8 cellular contexts compared by ENCODE assay signal in genomic region chr4:2796261-2797187, GRCh38. TPM values are rescaled to one million over a fixed set of nuclear protein-coding genes. Genes with fewer than 3 reads are reported as not detected.
DNase-seq lines count a peak whose midpoint lies in the region; ATAC-seq, FAIRE-seq and TF ChIP-seq lines count a peak whose summit lies in the region.

No MANE protein-coding gene starts in this region.

- WGBS in endodermal cell (ENCODE audit: insufficient coverage in 1 of 2, insufficient read length in 1 of 2), 2 experiments = 88 to 91% methylated on average over 14 to 25 of the region's 25 CpGs

- H3K9me3 Mint-ChIP-seq in endodermal cell = no peaks in the 10 kb centered on the region
- H3K9me3 Mint-ChIP-seq in stimulated activated naive CD8-positive, alpha-beta T cell treated with anti-CD3 and anti-CD28 coated beads, Interleukin-15, amount 100 ng/mL, for 72 hours = no peaks in the 10 kb centered on the region

- peaks cover 45% of the 10 kb centered on the region for H3K79me2 ChIP-seq in endothelial cell of umbilical vein (ENCODE audit: control insufficient read depth, insufficient read depth, low read length)

- CTCF ChIA-PET in endothelial cell of umbilical vein (lab: Charles Lee) = interaction anchor here (0.8 to 1.5 kb wide), 4 partner anchors 16 to 71 kb away, joined by 3 to 7 read pairs (median 4); no protein-coding TSS in a partner anchor

- BruUV-seq in endothelial cell of umbilical vein (replicated peaks; lab: Mats Ljungman, UMichigan) = no TSS peak

- dilution Hi-C loops in endothelial cell of umbilical vein (cut with MboI; ENCODE audit: extremely low pct_ligation_motif_present, low sequenced_read_pairs) = no loop called here

- H3K4me3 Mint-ChIP-seq in endodermal cell = no peak overlapping the region
- H3K4me3 Mint-ChIP-seq in stimulated activated naive CD8-positive, alpha-beta T cell treated with anti-CD3 and anti-CD28 coated beads, Interleukin-15, amount 100 ng/mL, for 72 hours = no peak overlapping the region

- H3K4me1 ChIP-seq in BE2C = peaks cover 60% of the 10 kb centered on the region
- H3K4me1 ChIP-seq in endothelial cell of umbilical vein (ENCODE audit: control insufficient read depth, extremely low read depth, insufficient read depth, low read length) = peaks cover 75% of the 10 kb centered on the region
- peaks cover 79 to 82% of the 10 kb centered on the region in 2 experiments for H3K4me1 ChIP-seq in neutrophil (ENCODE audit: control insufficient read depth in 1 of 2, insufficient read depth in 1 of 2, low read depth in 1 of 2, low read length in 1 of 2)
- no peaks in the 10 kb centered on the region for H3K4me1 ChIP-seq in endodermal cell (ENCODE audit: control insufficient read depth, insufficient read depth, low read length)

- no peak for ATAC-seq in stimulated activated naive CD8-positive, alpha-beta T cell treated with anti-CD3 and anti-CD28 coated beads, Interleukin-15, amount 100 ng/mL, for 72 hours

- H4K20me1 ChIP-seq in endothelial cell of umbilical vein (replicated peaks; ENCODE audit: control insufficient read depth, extremely low read depth, insufficient read depth, low read length) = no peaks in the 10 kb centered on the region

- no peaks in the 10 kb centered on the region for H3K36me3 ChIP-seq in BE2C
- no peaks in the 10 kb centered on the region for H3K36me3 ChIP-seq in endothelial cell of umbilical vein (ENCODE audit: control insufficient read depth in 2 of 2, extremely low read depth in 1 of 2, insufficient read depth in 2 of 2, low read length in 2 of 2)
- H3K36me3 ChIP-seq in neutrophil = peaks cover 18% of the 10 kb centered on the region
- H3K36me3 ChIP-seq in endodermal cell (ENCODE audit: control insufficient read depth, insufficient read depth, low read length) = no peaks in the 10 kb centered on the region

- no peaks in the 10 kb centered on the region for H3K9me1 ChIP-seq in endothelial cell of umbilical vein (replicated peaks; ENCODE audit: control insufficient read depth, extremely low read depth, insufficient read depth, low read length)

- intact Hi-C loops in endothelial cell of umbilical vein (cut with micrococcal nuclease) = no loop called here

- peak; percentile 63 for FAIRE-seq in endothelial cell of umbilical vein (lab: Jason Lieb, UNC)

- peaks cover 27% of the 10 kb centered on the region for H3K27me3 Mint-ChIP-seq in endodermal cell (ENCODE audit: insufficient read depth)
- no peaks in the 10 kb centered on the region for H3K27me3 Mint-ChIP-seq in stimulated activated naive CD8-positive, alpha-beta T cell treated with anti-CD3 and anti-CD28 coated beads, Interleukin-15, amount 100 ng/mL, for 72 hours

- H3K27ac ChIP-seq in endothelial cell of umbilical vein (ENCODE audit: insufficient read depth, low read depth, low read length) (peak overlapping the region; percentile 26), neutrophil (peak overlapping the region; percentile 98), endodermal cell (ENCODE audit: low read depth, low read length) (no peak overlapping the region)

- no peaks in the 10 kb centered on the region for H3K36me3 Mint-ChIP-seq in endodermal cell (ENCODE audit: low read depth)

- no peak for TF ChIP-seq POLR2A in endothelial cell of umbilical vein (IDR thresholded peaks at IDR 0.05; ENCODE audit: low read depth, low read length)

- TF ChIP-seq CTCF in BE2C (IDR thresholded peaks at IDR 0.05; ENCODE audit: low read depth, low read length) (no peak), endothelial cell of umbilical vein (IDR thresholded peaks at IDR 0.05; ENCODE audit: extremely low read depth in 1 of 2, insufficient read depth in 1 of 2, low read depth in 1 of 2, low read length in 2 of 2) (no peak), neutrophil (IDR thresholded peaks at IDR 0.05) (no peak), endodermal cell (conservative IDR thresholded peaks at IDR 0.05) (no peak)

- H3K4me2 ChIP-seq in endothelial cell of umbilical vein (ENCODE audit: insufficient read depth, low read length) = no peak overlapping the region

- peak; percentile 58 for DNase-seq in BE2C
- DNase-seq in NCI-H1092 (lab: John Stamatoyannopoulos, UW) = peak; percentile 30
- DNase-seq in endothelial cell of umbilical vein (ENCODE audit: low read depth, low spot score) = peak; percentile 69
- no peak for DNase-seq in endodermal cell
- DNase-seq in stimulated activated naive CD4-positive, alpha-beta T cell (lab: John Stamatoyannopoulos, UW) = no peak
- no peak for DNase-seq in stimulated activated naive CD8-positive, alpha-beta T cell treated with anti-CD3 and anti-CD28 coated beads, Interleukin-15, amount 100 ng/mL, for 72 hours
- no peak for DNase-seq in NCI-H2107 treated with DMSO at 0.1 percent for 48 hours (lab: John Stamatoyannopoulos, UW; ENCODE audit: unreplicated experiment)

- H3K4me1 Mint-ChIP-seq in endodermal cell = peaks cover 8% of the 10 kb centered on the region
- peaks cover 88% of the 10 kb centered on the region for H3K4me1 Mint-ChIP-seq in stimulated activated naive CD8-positive, alpha-beta T cell treated with anti-CD3 and anti-CD28 coated beads, Interleukin-15, amount 100 ng/mL, for 72 hours

- H3K27me3 ChIP-seq in BE2C (no peaks in the 10 kb centered on the region), endothelial cell of umbilical vein (ENCODE audit: control insufficient read depth in 2 of 2, insufficient read depth in 2 of 2, low read length in 2 of 2) (no peaks in the 10 kb centered on the region), neutrophil (no peaks in the 10 kb centered on the region), endodermal cell (ENCODE audit: control insufficient read depth, insufficient read depth, low read length, poor library complexity, severe bottlenecking) (peaks cover 15% of the 10 kb centered on the region)

- POLR2A ChIA-PET in endothelial cell of umbilical vein (lab: Charles Lee) = no interaction called here

- H2AFZ ChIP-seq in endothelial cell of umbilical vein (ENCODE audit: low read depth, low read length) = no peak overlapping the region

- H3K9me3 ChIP-seq in BE2C (no peaks in the 10 kb centered on the region), endothelial cell of umbilical vein (replicated peaks; ENCODE audit: control insufficient read depth, insufficient read depth, low read length) (no peaks in the 10 kb centered on the region), neutrophil (no peaks in the 10 kb centered on the region), endodermal cell (ENCODE audit: control insufficient read depth, low read length) (no peaks in the 10 kb centered on the region)

- H3K27ac Mint-ChIP-seq in endodermal cell = no peak overlapping the region
- peak overlapping the region in 1 of 2 donors; percentile 57 for H3K27ac Mint-ChIP-seq in stimulated activated naive CD8-positive, alpha-beta T cell treated with anti-CD3 and anti-CD28 coated beads, Interleukin-15, amount 100 ng/mL, for 72 hours

- no peak overlapping the region for H3K9ac ChIP-seq in endothelial cell of umbilical vein (replicated peaks; ENCODE audit: extremely low read depth, insufficient read depth, low read length)
- H3K9ac ChIP-seq in endodermal cell (ENCODE audit: extremely low read depth, low read length, poor library complexity, severe bottlenecking) = no peak overlapping the region

- no peak overlapping the region for H3K4me3 ChIP-seq in BE2C (ENCODE audit: low read depth, low read length)
- H3K4me3 ChIP-seq in endothelial cell of umbilical vein (replicated peaks in 1 of 3; ENCODE audit: insufficient read depth in 1 of 3, low read depth in 1 of 3, low read length in 3 of 3) = no peak overlapping the region
- peak overlapping the region; percentile 92 to 97 for H3K4me3 ChIP-seq in neutrophil (ENCODE audit: low read depth in 1 of 2, low read length in 1 of 2)
- no peak overlapping the region for H3K4me3 ChIP-seq in endodermal cell (ENCODE audit: low read length)

RNA-seq across cellular contexts. Expression of gene SH3BP2, which starts 3.6 kb away (rescaled TPM):
- 35.4 TPM for polyA plus RNA-seq in BE2C (2012; ENCODE audit: insufficient read depth, insufficient read length, low read depth)
- total RNA-seq in endothelial cell of umbilical vein = 69.2 and 73.1 TPM in 2 replicates
- 62.9 and 73.9 TPM in 2 replicates for polyA plus RNA-seq in endothelial cell of umbilical vein
- 21.9 and 32.7 TPM in 2 replicates for polyA plus RNA-seq in endothelial cell of umbilical vein (2011; cell fraction: cytosol; rRNA removed)
- polyA plus RNA-seq in endothelial cell of umbilical vein (2011; cell fraction: nucleus; rRNA removed) = 220 and 232 TPM in 2 replicates
- polyA plus RNA-seq in endothelial cell of umbilical vein (2012) = 24.3 and 30.0 TPM in 2 replicates
- polyA minus RNA-seq in endothelial cell of umbilical vein = 149 and 192 TPM in 2 replicates
- polyA minus RNA-seq in endothelial cell of umbilical vein (2011; cell fraction: cytosol; rRNA and poly(A)+ RNA removed) = 7.4 TPM
- polyA minus RNA-seq in endothelial cell of umbilical vein (2011; cell fraction: nucleus; rRNA and poly(A)+ RNA removed) = 74.5 and 84.1 TPM in 2 replicates
- 10 to 100 TPM; 40.5 to 43.8 TPM for total RNA-seq in endodermal cell
- 28.2 TPM for polyA plus RNA-seq in endodermal cell (2013, experiment 1 of 2)
- 21.3 TPM for polyA plus RNA-seq in endodermal cell (2013, experiment 2 of 2)

RNA-seq across cellular contexts. Expression of gene TNIP2, which starts 40.4 kb away (rescaled TPM):
- 47.1 TPM for polyA plus RNA-seq in BE2C (2012; ENCODE audit: insufficient read depth, insufficient read length, low read depth)
- 49.0 and 52.1 TPM in 2 replicates for total RNA-seq in endothelial cell of umbilical vein
- 37.7 and 40.4 TPM in 2 replicates for polyA plus RNA-seq in endothelial cell of umbilical vein
- polyA plus RNA-seq in endothelial cell of umbilical vein (2011; cell fraction: cytosol; rRNA removed) = 36.9 and 45.5 TPM in 2 replicates
- 77.9 and 79.6 TPM in 2 replicates for polyA plus RNA-seq in endothelial cell of umbilical vein (2011; cell fraction: nucleus; rRNA removed)
- polyA plus RNA-seq in endothelial cell of umbilical vein (2012) = 38.1 and 44.1 TPM in 2 replicates
- 26.4 and 28.3 TPM in 2 replicates for polyA minus RNA-seq in endothelial cell of umbilical vein
- 8.7 TPM for polyA minus RNA-seq in endothelial cell of umbilical vein (2011; cell fraction: cytosol; rRNA and poly(A)+ RNA removed)
- 12.2 and 25.3 TPM in 2 replicates for polyA minus RNA-seq in endothelial cell of umbilical vein (2011; cell fraction: nucleus; rRNA and poly(A)+ RNA removed)
- 10 to 100 TPM; 33.1 to 36.5 TPM for total RNA-seq in endodermal cell
- polyA plus RNA-seq in endodermal cell (2013, experiment 1 of 2) = 23.3 TPM
- polyA plus RNA-seq in endodermal cell (2013, experiment 2 of 2) = 22.1 TPM

RNA-seq across cellular contexts. Expression of gene ADD1, which starts 47.1 kb away (rescaled TPM):
- 184 TPM for polyA plus RNA-seq in BE2C (2012; ENCODE audit: insufficient read depth, insufficient read length, low read depth)
- total RNA-seq in endothelial cell of umbilical vein (280 and 305 TPM in 2 replicates), endodermal cell (100 to 1,000 TPM; 231 to 257 TPM)
- 219 and 240 TPM in 2 replicates for polyA plus RNA-seq in endothelial cell of umbilical vein
- 224 and 238 TPM in 2 replicates for polyA plus RNA-seq in endothelial cell of umbilical vein (2011; cell fraction: cytosol; rRNA removed)
- polyA plus RNA-seq in endothelial cell of umbilical vein (2011; cell fraction: nucleus; rRNA removed) = 419 and 491 TPM in 2 replicates
- polyA plus RNA-seq in endothelial cell of umbilical vein (2012) = 207 and 220 TPM in 2 replicates
- 189 and 232 TPM in 2 replicates for polyA minus RNA-seq in endothelial cell of umbilical vein
- polyA minus RNA-seq in endothelial cell of umbilical vein (2011; cell fraction: cytosol; rRNA and poly(A)+ RNA removed) = 23.2 TPM
- 162 and 211 TPM in 2 replicates for polyA minus RNA-seq in endothelial cell of umbilical vein (2011; cell fraction: nucleus; rRNA and poly(A)+ RNA removed)
- 244 TPM for polyA plus RNA-seq in endodermal cell (2013, experiment 1 of 2)
- polyA plus RNA-seq in endodermal cell (2013, experiment 2 of 2) = 230 TPM

Comparison
In these comparisons a context has a peak if more than half of its experiments do, and no peak if none do; other contexts are left out.
1. DNase-seq: peak in BE2C (single experiment), NCI-H1092 (single experiment) and endothelial cell of umbilical vein (single experiment); none in endodermal cell (single experiment), stimulated activated naive CD4-positive, alpha-beta T cell (0 of 6), stimulated activated naive CD8-positive, alpha-beta T cell treated with anti-CD3 and anti-CD28 coated beads, Interleukin-15, amount 100 ng/mL, for 72 hours (0 of 2) and NCI-H2107 treated with DMSO at 0.1 percent for 48 hours (single experiment).
2. H3K4me3 ChIP-seq: peak in neutrophil (2 of 2); none in BE2C (single experiment), endothelial cell of umbilical vein (0 of 3) and endodermal cell (single experiment).